1 cellular context compared by ENCODE assay signal in genomic region chr1:228340686-228341449, GRCh38.
TF ChIP-seq lines count a peak whose summit lies in the region.

No MANE protein-coding gene starts in this region.

TF ChIP-seq in H1, 55 proteins besides CTCF, POLR2A, EP300 and RAD21 (continued from another document):
- TF ChIP-seq ZNF274 (IDR thresholded peaks at IDR 0.05; ENCODE audit: borderline replicate concordance, extremely low read depth, low read length) (no peak), SP4 (IDR thresholded peaks at IDR 0.05; ENCODE audit: low read length) (no peak), HDAC6 (IDR thresholded peaks at IDR 0.05; ENCODE audit: low read depth, low read length) (no peak)
TF ChIP-seq in H1: peak in this region for 0.
